In the genomic region with DNA sequence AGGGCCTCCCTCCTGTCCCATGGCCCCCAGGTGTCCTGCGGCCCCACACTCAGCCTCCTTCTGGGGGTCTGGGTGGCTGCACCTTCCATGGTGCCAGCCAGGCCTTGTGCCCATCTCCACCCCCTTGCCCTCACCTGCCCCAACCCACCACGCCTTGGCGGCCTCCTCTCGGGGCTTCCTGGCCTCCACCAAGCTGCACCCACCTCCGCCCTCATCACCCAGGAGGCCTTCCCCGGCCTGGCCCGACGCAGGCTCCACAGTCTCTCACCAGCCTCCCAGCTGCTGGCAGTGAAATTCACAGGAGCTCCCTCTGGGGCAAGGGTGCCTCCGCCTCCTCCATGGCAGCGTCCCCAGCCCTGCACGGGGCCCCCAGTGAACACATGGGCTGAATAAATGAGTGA, we compare ENCODE assay signal across 8 cellular contexts. TPM values are rescaled to one million over a fixed set of nuclear protein-coding genes. Genes with fewer than 3 reads are reported as not detected.
DNase-seq lines count a peak whose midpoint lies in the region; ATAC-seq and TF ChIP-seq lines count a peak whose summit lies in the region.

No MANE protein-coding gene starts in this region.

- H3K4me2 ChIP-seq in DND-41 (ENCODE audit: insufficient read depth, low read length) = peak overlapping the region; percentile 83

- WGBS in heart left ventricle, 4 donors = 47 to 65% (median 62%) methylated on average over 7 to 11 of the region's 11 CpGs

- in situ Hi-C loops in GM13977 (cut with MboI; ENCODE audit: low pct_unique_long_range_greater_than_20kb, low sequenced_read_pairs, unreplicated experiment) = loop anchor here (10.0 kb wide), 1 partner anchor 292 kb away; no protein-coding TSS in a partner anchor

- H3K9me3 ChIP-seq in DND-41 (ENCODE audit: insufficient read depth, low read length, severe bottlenecking) = peaks cover 4% of the 10 kb centered on the region
- peaks cover 5% of the 10 kb centered on the region for H3K9me3 ChIP-seq in WERI-Rb-1 (ENCODE audit: severe bottlenecking)
- H3K9me3 ChIP-seq in heart left ventricle = peaks cover 0 to 16% (median 10%) of the 10 kb centered on the region in 12 donors

- TF ChIP-seq CTCF in DND-41 (IDR thresholded peaks at IDR 0.05; ENCODE audit: borderline replicate concordance, extremely low read depth, low read length, poor library complexity, severe bottlenecking) (no peak), WERI-Rb-1 (IDR thresholded peaks at IDR 0.05; ENCODE audit: low read depth, low read length) (no peak), heart left ventricle (IDR thresholded peaks at IDR 0.05) (no peak), GM13977 (IDR thresholded peaks at IDR 0.05; ENCODE audit: extremely low read depth, insufficient read depth, missing control alignments) (no peak)

- H3K9ac ChIP-seq in DND-41 (ENCODE audit: low read depth, low read length) (peak overlapping the region; percentile 83), rectal smooth muscle tissue (ENCODE audit: low read length) (peak overlapping the region; percentile 41)

- peaks cover 24% of the 10 kb centered on the region for H3K4me1 ChIP-seq in DND-41 (ENCODE audit: insufficient read depth, low read length)
- H3K4me1 ChIP-seq in heart left ventricle = peaks cover 3 to 47% (median 30%) of the 10 kb centered on the region in 12 donors
- peaks cover 16% of the 10 kb centered on the region for H3K4me1 ChIP-seq in rectal smooth muscle tissue (ENCODE audit: control insufficient read depth, insufficient read depth, low read length)

- H3K36me3 ChIP-seq in DND-41 (ENCODE audit: insufficient read depth, low read length) (no peaks in the 10 kb centered on the region), WERI-Rb-1 (no peaks in the 10 kb centered on the region), heart left ventricle (no peaks in the 10 kb centered on the region), rectal smooth muscle tissue (ENCODE audit: control insufficient read depth, insufficient read depth, low read length) (no peaks in the 10 kb centered on the region)

- peak overlapping the region; percentile 77 for H2AFZ ChIP-seq in DND-41 (ENCODE audit: low read depth, low read length)

- no peaks in the 10 kb centered on the region for H3K79me2 ChIP-seq in DND-41 (ENCODE audit: insufficient read depth, low read length)

- H3K27me3 ChIP-seq in DND-41 (ENCODE audit: insufficient read depth, low read length, poor library complexity) (no peaks in the 10 kb centered on the region), WERI-Rb-1 (ENCODE audit: insufficient read depth, low read depth, severe bottlenecking) (no peaks in the 10 kb centered on the region), heart left ventricle (no peaks in the 10 kb centered on the region), rectal smooth muscle tissue (ENCODE audit: control insufficient read depth, insufficient read depth, low read length) (no peaks in the 10 kb centered on the region)

- TF ChIP-seq POLR2A in heart left ventricle (IDR thresholded peaks at IDR 0.05) = no peak

- H3K4me3 ChIP-seq in DND-41 (ENCODE audit: low read depth in 1 of 2, low read length in 2 of 2) (peak overlapping the region; percentile 43 to 67; a peak in 3 of 4 replicates), WERI-Rb-1 (ENCODE audit: low read depth, low read length) (peak overlapping the region; percentile 64), heart left ventricle (peak overlapping the region in 7 of 12 donors; percentile 60 to 77 (median 68)), rectal smooth muscle tissue (ENCODE audit: low read length) (peak overlapping the region; percentile 96)

- no peaks in the 10 kb centered on the region for H4K20me1 ChIP-seq in DND-41 (ENCODE audit: insufficient read depth, low read length)

- peak overlapping the region; percentile 79 for H3K27ac ChIP-seq in DND-41 (ENCODE audit: low read length)
- H3K27ac ChIP-seq in WERI-Rb-1 = peak overlapping the region; percentile 87
- H3K27ac ChIP-seq in heart left ventricle = peak overlapping the region; percentile 92 to 98 (median 96)
- H3K27ac ChIP-seq in rectal smooth muscle tissue (ENCODE audit: low read depth, low read length) = peak overlapping the region; percentile 99

- DNase-seq in DND-41 (no peak), WERI-Rb-1 (no peak), heart left ventricle (peak in 4 of 5 donors; percentile 23 to 65 (median 40)), dedifferentiated amniotic fluid mesenchymal stem cell (ENCODE audit: extremely low spot score) (no peak), GM13977 (ENCODE audit: low spot score) (no peak)

- ATAC-seq in DND-41 (ENCODE audit: insufficient read depth, low read depth) = peak; percentile 3; the same call in 2 of the 3 replicates
- ATAC-seq in heart left ventricle = peak in 2 of 4 donors; percentile 0
- no peak for ATAC-seq in GM18858 (IDR thresholded peaks at IDR 0.05; ENCODE audit: unreplicated experiment)
- ATAC-seq in HG03521 (IDR thresholded peaks at IDR 0.05; ENCODE audit: unreplicated experiment) = no peak

- intact Hi-C loops in heart left ventricle (cut with DNase I) = loop anchor here in 4 of 10 donors (1.0 to 5.0 kb wide), 3 partner anchors 58 to 79 kb away; no protein-coding TSS in a partner anchor

RNA-seq across cellular contexts. Expression of a gene that starts 35.9 kb away (rescaled TPM):
- total RNA-seq in heart left ventricle = under 1 TPM in 1 of 9 donors, not detected in 8; 0.36 TPM
- not detected for polyA plus RNA-seq in heart left ventricle

Comparison
In these comparisons a context has a peak if more than half of its experiments do, and no peak if none do; other contexts are left out.
1. DNase-seq: peak in heart left ventricle (4 of 5); none in DND-41 (single experiment), WERI-Rb-1 (single experiment), dedifferentiated amniotic fluid mesenchymal stem cell (single experiment) and GM13977 (single experiment).
2. Peak in every context shown above with its lines, with median percentiles within 50 percentile points of each other: H3K27ac ChIP-seq and H3K4me3 ChIP-seq.